Comparison of ENCODE assay signal across 9 cellular contexts in the genomic region with DNA sequence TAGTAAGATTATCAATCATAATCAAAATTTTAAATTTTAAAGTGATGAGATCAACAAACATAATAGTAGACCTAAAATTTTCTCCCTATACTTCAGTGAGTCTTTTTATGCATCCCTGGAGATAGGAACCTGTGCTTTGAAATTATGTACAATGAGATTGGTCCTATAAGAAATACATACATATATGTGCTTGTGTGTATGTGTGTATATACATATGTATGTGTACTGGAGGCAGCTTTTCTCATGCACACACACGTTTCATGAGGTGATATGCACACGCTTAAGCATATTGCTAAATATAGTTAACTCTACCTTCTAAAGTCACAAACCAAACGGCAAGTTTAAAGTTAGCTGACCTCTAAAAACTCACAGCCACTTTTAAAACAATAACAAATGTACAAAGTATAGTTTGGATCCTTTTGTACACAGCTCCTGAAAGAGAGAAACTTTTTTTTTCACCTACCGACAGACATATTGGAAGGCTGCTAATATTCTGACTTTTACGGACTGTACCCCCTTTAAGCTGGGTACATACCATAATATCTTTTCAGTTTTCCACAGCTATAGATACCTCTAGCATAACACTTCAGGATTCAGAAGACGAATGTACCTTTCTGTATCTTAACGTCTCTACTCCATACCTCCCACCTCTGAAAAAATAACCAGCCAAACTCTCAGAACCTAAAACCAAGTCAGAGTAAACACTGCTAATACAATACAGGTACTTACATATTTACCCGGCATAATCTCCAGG. TPM values are rescaled to one million over a fixed set of nuclear protein-coding genes. Genes with fewer than 3 reads are reported as not detected.
DNase-seq lines count a peak whose midpoint lies in the region; ATAC-seq and TF ChIP-seq lines count a peak whose summit lies in the region.
"Had no signal": no experiment of that assay in that cellular context is flagged by ENCODE, and none has a peak within 500 bp of the region (broad histone marks: within the 10 kb centered on the region; RNA-seq: fewer than 3 reads in every experiment).

No MANE protein-coding gene starts in this region.

- CTCF ChIA-PET in AG04449 (lab: Yijun Ruan, JAX), result interaction anchor here (0.9 to 1.5 kb wide), 3 partner anchors 31 to 55 kb away, joined by 3 to 6 read pairs (median 5); no protein-coding TSS in a partner anchor
- CTCF ChIA-PET in naive thymus-derived CD4-positive, alpha-beta T cell (lab: Charles Lee), result interaction anchor here (2.6 kb wide), 1 partner anchor 55 kb away, joined by 10 read pairs; no protein-coding TSS in a partner anchor

- H3K36me3 Mint-ChIP-seq in naive thymus-derived CD4-positive, alpha-beta T cell, result no peaks in the 10 kb centered on the region
- peaks cover 0 to 11% of the 10 kb centered on the region in 2 donors for H3K36me3 Mint-ChIP-seq in activated naive CD4-positive, alpha-beta T cell treated with anti-CD3 and anti-CD28 coated beads, Interleukin-2, amount 50 U/mL, for 72 hours

- peaks cover 0 to 8% (median 0%) of the 10 kb centered on the region in 5 donors for H3K27me3 Mint-ChIP-seq in naive thymus-derived CD4-positive, alpha-beta T cell

- H3K4me1 ChIP-seq in HUES48 (ENCODE audit: control insufficient read depth, insufficient read depth, low read length) (peaks cover 80% of the 10 kb centered on the region), colonic mucosa (peaks cover 10% of the 10 kb centered on the region)
- H3K4me1 ChIP-seq in naive thymus-derived CD4-positive, alpha-beta T cell (ENCODE audit: control insufficient read depth in 2 of 2, insufficient read depth in 2 of 2, low read length in 2 of 2), result peaks cover 10 to 26% of the 10 kb centered on the region in 2 donors

- TF ChIP-seq CTCF in AG04449 (IDR thresholded peaks at IDR 0.05; ENCODE audit: insufficient read depth, low read length, missing control alignments) (no peak), colonic mucosa (IDR thresholded peaks at IDR 0.05) (no peak), WERI-Rb-1 (IDR thresholded peaks at IDR 0.05; ENCODE audit: low read depth, low read length) (no peak)

- POLR2A ChIA-PET in AG04449 (lab: Yijun Ruan, JAX), result interaction anchor here (2.6 to 6.1 kb wide), 2 partner anchors 26 to 28 kb away, joined by 6 to 45 read pairs; no protein-coding TSS in a partner anchor
- POLR2A ChIA-PET in naive thymus-derived CD4-positive, alpha-beta T cell (lab: Charles Lee), result interaction anchor here (1.0 kb wide), 1 partner anchor 201 kb away, joined by 4 read pairs; no protein-coding TSS in a partner anchor

- H3K9me3 ChIP-seq in HUES48 (ENCODE audit: control insufficient read depth, insufficient read depth, low read length) (no peaks in the 10 kb centered on the region), colonic mucosa (no peaks in the 10 kb centered on the region), WERI-Rb-1 (ENCODE audit: severe bottlenecking) (no peaks in the 10 kb centered on the region)
- H3K9me3 ChIP-seq in naive thymus-derived CD4-positive, alpha-beta T cell (ENCODE audit: control insufficient read depth in 2 of 3, low read length in 3 of 3), result no peaks in the 10 kb centered on the region

- intact Hi-C loops in colonic mucosa (cut with DNase I), result no loop called here
- intact Hi-C loops in naive thymus-derived CD4-positive, alpha-beta T cell (cut with micrococcal nuclease), result loop anchor here (5.0 to 10.0 kb wide), 3 partner anchors 183 to 1637 kb away; a partner anchor contains a TSS

- no peaks in the 10 kb centered on the region for H3K9me3 Mint-ChIP-seq in naive thymus-derived CD4-positive, alpha-beta T cell
- no peaks in the 10 kb centered on the region for H3K9me3 Mint-ChIP-seq in activated naive CD4-positive, alpha-beta T cell treated with anti-CD3 and anti-CD28 coated beads, Interleukin-2, amount 50 U/mL, for 72 hours

- H3K36me3 ChIP-seq in HUES48 (ENCODE audit: control insufficient read depth, insufficient read depth, low read length), result peaks cover 5% of the 10 kb centered on the region; the same call in 1 of the 2 replicates
- H3K36me3 ChIP-seq in colonic mucosa, result no peaks in the 10 kb centered on the region
- H3K36me3 ChIP-seq in naive thymus-derived CD4-positive, alpha-beta T cell (ENCODE audit: control insufficient read depth in 2 of 3, insufficient read depth in 3 of 3, low read length in 3 of 3), result no peaks in the 10 kb centered on the region
- peaks cover 3% of the 10 kb centered on the region for H3K36me3 ChIP-seq in WERI-Rb-1

- H3K27ac Mint-ChIP-seq in naive thymus-derived CD4-positive, alpha-beta T cell, result peak overlapping the region in 3 of 9 donors; percentile 6 to 66 (median 25)
- no peak overlapping the region for H3K27ac Mint-ChIP-seq in activated naive CD4-positive, alpha-beta T cell treated with anti-CD3 and anti-CD28 coated beads, Interleukin-2, amount 50 U/mL, for 72 hours

- H3K27ac ChIP-seq in HUES48 (ENCODE audit: low read depth, low read length) (peak overlapping the region; percentile 32), colonic mucosa (no peak overlapping the region), WERI-Rb-1 (no peak overlapping the region)
- no peak overlapping the region for H3K27ac ChIP-seq in naive thymus-derived CD4-positive, alpha-beta T cell (ENCODE audit: low read depth, low read length)

- H3K9ac ChIP-seq in HUES48 (ENCODE audit: low read depth, low read length) (0 out of 2 replicates have a peak overlapping the region, but pooled peaks have one; percentile 3), colonic mucosa (ENCODE audit: low read depth in 2 of 2, low read length in 2 of 2) (peak overlapping the region in 1 of 2 donors; percentile 4)

- no peak for DNase-seq in AG04449 (ENCODE audit: low read depth, low spot score)
- DNase-seq in colonic mucosa, result no peak
- DNase-seq in naive thymus-derived CD4-positive, alpha-beta T cell, result no peak
- DNase-seq in WERI-Rb-1, result no peak
- DNase-seq in HuH-7 (ENCODE audit: low spot score), result no peak
- no peak for DNase-seq in activated naive CD4-positive, alpha-beta T cell treated with anti-CD3 and anti-CD28 coated beads, Interleukin-2, amount 50 U/mL, for 72 hours (ENCODE audit: low spot score in 2 of 2)
- DNase-seq: NCI-H1417 treated with DMSO at 0.1 percent for 48 hours had no signal

- H3K27me3 ChIP-seq in HUES48 (ENCODE audit: control insufficient read depth, insufficient read depth, low read length), result no peaks in the 10 kb centered on the region
- no peaks in the 10 kb centered on the region for H3K27me3 ChIP-seq in colonic mucosa
- no peaks in the 10 kb centered on the region for H3K27me3 ChIP-seq in naive thymus-derived CD4-positive, alpha-beta T cell (ENCODE audit: control insufficient read depth in 2 of 2, insufficient read depth in 2 of 2, low read length in 2 of 2)
- H3K27me3 ChIP-seq in WERI-Rb-1 (ENCODE audit: insufficient read depth, low read depth, severe bottlenecking), result no peaks in the 10 kb centered on the region

- H3K4me1 Mint-ChIP-seq in naive thymus-derived CD4-positive, alpha-beta T cell, result peaks cover 50 to 80% (median 69%) of the 10 kb centered on the region in 7 donors

- H3K4me3 Mint-ChIP-seq in naive thymus-derived CD4-positive, alpha-beta T cell, result peak overlapping the region in 7 of 10 donors; percentile 11 to 74 (median 47)

- ATAC-seq in naive thymus-derived CD4-positive, alpha-beta T cell, result no peak
- no peak for ATAC-seq in HG03175 (IDR thresholded peaks at IDR 0.05; ENCODE audit: unreplicated experiment)
- no peak for ATAC-seq in activated naive CD4-positive, alpha-beta T cell treated with anti-CD3 and anti-CD28 coated beads, Interleukin-2, amount 50 U/mL, for 72 hours

- H3K4me3 ChIP-seq in AG04449 (ENCODE audit: low read depth, low read length) (peak overlapping the region; percentile 75), HUES48 (ENCODE audit: low read depth, low read length) (peak overlapping the region; percentile 80), colonic mucosa (peak overlapping the region; percentile 79), WERI-Rb-1 (ENCODE audit: low read depth, low read length) (no peak overlapping the region)
- peak overlapping the region; percentile 26 for H3K4me3 ChIP-seq in naive thymus-derived CD4-positive, alpha-beta T cell (ENCODE audit: low read length)

RNA-seq across cellular contexts. Expression of a gene that starts 3.3 kb away (rescaled TPM):
- total RNA-seq in colonic mucosa, result 100 to 1,000 TPM; 254 to 393 TPM
- total RNA-seq in naive thymus-derived CD4-positive, alpha-beta T cell, result 100 to 1,000 TPM in 1 of 5 experiments, 10 to 100 TPM in 4; 43.2 to 205 (median 60.8) TPM
- polyA plus RNA-seq in naive thymus-derived CD4-positive, alpha-beta T cell, result 10 to 100 TPM; 26.5 to 36.1 TPM
- 10 to 100 TPM; 37.4 to 74.7 TPM for total RNA-seq in activated naive CD4-positive, alpha-beta T cell treated with anti-CD3 and anti-CD28 coated beads, Interleukin-2, amount 50 U/mL, for 72 hours
